Comparison of ENCODE assay signal across 14 cellular contexts in the genomic region with DNA sequence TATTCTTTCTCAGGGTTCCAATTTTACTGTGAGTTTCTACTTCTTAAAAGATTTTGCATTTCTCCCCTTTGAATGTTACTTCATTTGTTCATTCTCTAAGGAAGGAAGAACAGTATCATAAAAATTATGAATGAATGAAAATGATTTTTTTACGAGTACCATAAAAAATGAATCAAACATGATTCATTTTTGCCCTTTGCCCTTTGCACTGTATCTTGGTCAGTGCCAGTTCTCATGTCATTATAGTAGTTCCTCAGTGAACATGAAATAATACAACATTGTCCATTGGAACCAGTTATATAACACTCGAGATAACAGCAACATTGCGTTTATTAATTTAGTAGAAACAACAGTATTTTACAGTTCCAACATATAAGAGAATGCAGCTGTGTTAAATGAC. TPM values are rescaled to one million over a fixed set of nuclear protein-coding genes. Genes with fewer than 3 reads are reported as not detected.
DNase-seq lines count a peak whose midpoint lies in the region; ATAC-seq and TF ChIP-seq lines count a peak whose summit lies in the region.
"Had no signal": no experiment of that assay in that cellular context is flagged by ENCODE, and none has a peak within 500 bp of the region (broad histone marks: within the 10 kb centered on the region; RNA-seq: fewer than 3 reads in every experiment).

No MANE protein-coding gene starts in this region.

- H3K79me2 ChIP-seq in smooth muscle cell (ENCODE audit: low read depth) = peaks cover 98% of the 10 kb centered on the region

- DNase-seq in activated CD4-positive, alpha-beta T cell treated with anti-CD3 and anti-CD28 coated beads, Interleukin-2, amount 10 ng/mL, durations not matched to agents 24 days and 14 days = no peak
- no peak for DNase-seq in activated CD4-positive, alpha-beta T cell treated with anti-CD3 and anti-CD28 coated beads, Interleukin-2, amount 10 ng/mL, durations not matched to agents 7 days and 5 days
- DNase-seq in brain microvascular endothelial cell (no peak), left colon (no peak), smooth muscle cell (lab: John Stamatoyannopoulos, UW; ENCODE audit: unreplicated experiment) (no peak), NCI-H2107 treated with DMSO at 0.1 percent for 48 hours (lab: John Stamatoyannopoulos, UW; ENCODE audit: unreplicated experiment) (no peak)
- no peak for DNase-seq in stimulated activated CD4-positive, alpha-beta T cell treated with anti-CD3 and anti-CD28 coated beads, Interleukin-2, amount 100 ng/mL, for 48 hours
- DNase-seq: Caco-2; CD8-positive, alpha-beta T cell; H7; IMR-90 had no signal

- H3K27me3 ChIP-seq in brain microvascular endothelial cell (replicated peaks) (no peaks in the 10 kb centered on the region), smooth muscle cell (ENCODE audit: low read depth) (no peaks in the 10 kb centered on the region)

- no peak overlapping the region for H3K9ac ChIP-seq in smooth muscle cell (ENCODE audit: low read depth)

- no peaks in the 10 kb centered on the region for H3K36me3 ChIP-seq in brain microvascular endothelial cell (replicated peaks)
- peaks cover 7% of the 10 kb centered on the region for H3K36me3 ChIP-seq in smooth muscle cell (ENCODE audit: low read depth)

- peaks cover 20% of the 10 kb centered on the region for H3F3A ChIP-seq in smooth muscle cell (ENCODE audit: low read depth)

- no peak for TF ChIP-seq CTCF in brain microvascular endothelial cell (IDR thresholded peaks at IDR 0.05; ENCODE audit: low read depth, low read length, missing control alignments)
- no peak for TF ChIP-seq CTCF in smooth muscle cell (IDR thresholded peaks at IDR 0.05; ENCODE audit: borderline replicate concordance, insufficient read depth, poor library complexity, severe bottlenecking)

- H3K4me3 ChIP-seq in brain microvascular endothelial cell (ENCODE audit: low read depth, low read length) (no peak overlapping the region), smooth muscle cell (no peak overlapping the region)

- peaks cover 23% of the 10 kb centered on the region for H3K36me3 Mint-ChIP-seq in activated CD4-positive, alpha-beta T cell treated with anti-CD3 and anti-CD28 coated beads, Interleukin-2, amount 10 ng/mL, durations not matched to agents 24 days and 14 days (ENCODE audit: low read depth)
- no peaks in the 10 kb centered on the region for H3K36me3 Mint-ChIP-seq in activated CD4-positive, alpha-beta T cell treated with anti-CD3 and anti-CD28 coated beads, Interleukin-2, amount 10 ng/mL, durations not matched to agents 7 days and 5 days (ENCODE audit: low read depth)

- peak overlapping the region; percentile 12 for H3K27ac ChIP-seq in brain microvascular endothelial cell
- H3K27ac ChIP-seq in smooth muscle cell (ENCODE audit: low read depth) = peak overlapping the region; percentile 37
- H3K27ac ChIP-seq: 22Rv1 had no signal

- intact Hi-C loops in activated CD4-positive, alpha-beta T cell treated with anti-CD3 and anti-CD28 coated beads, Interleukin-2, amount 10 ng/mL, durations not matched to agents 24 days and 14 days (cut with micrococcal nuclease) = loop anchor here (10.0 kb wide), 1 partner anchor 939 kb away; no protein-coding TSS in a partner anchor
- intact Hi-C loops in left colon (cut with DNase I, micrococcal nuclease) = no loop called here

- no peak overlapping the region for H3K4me2 ChIP-seq in smooth muscle cell

- CTCF ChIA-PET in activated CD4-positive, alpha-beta T cell treated with anti-CD3 and anti-CD28 coated beads, Interleukin-2, amount 10 ng/mL, durations not matched to agents 7 days and 5 days (lab: Charles Lee) = no interaction called here

- H3K27me3 Mint-ChIP-seq in activated CD4-positive, alpha-beta T cell treated with anti-CD3 and anti-CD28 coated beads, Interleukin-2, amount 10 ng/mL, durations not matched to agents 24 days and 14 days = no peaks in the 10 kb centered on the region
- H3K27me3 Mint-ChIP-seq in activated CD4-positive, alpha-beta T cell treated with anti-CD3 and anti-CD28 coated beads, Interleukin-2, amount 10 ng/mL, durations not matched to agents 7 days and 5 days = no peaks in the 10 kb centered on the region

- H2AFZ ChIP-seq in smooth muscle cell (ENCODE audit: low read depth) = no peak overlapping the region

- ATAC-seq in left colon = peak; percentile 95
- no peak for ATAC-seq in HG03025 (IDR thresholded peaks at IDR 0.05; ENCODE audit: low FRiP score, unreplicated experiment)
- ATAC-seq: CD8-positive, alpha-beta T cell had no signal

- H3K9me3 Mint-ChIP-seq in activated CD4-positive, alpha-beta T cell treated with anti-CD3 and anti-CD28 coated beads, Interleukin-2, amount 10 ng/mL, durations not matched to agents 24 days and 14 days = no peaks in the 10 kb centered on the region
- H3K9me3 Mint-ChIP-seq in activated CD4-positive, alpha-beta T cell treated with anti-CD3 and anti-CD28 coated beads, Interleukin-2, amount 10 ng/mL, durations not matched to agents 7 days and 5 days = no peaks in the 10 kb centered on the region
- H3K9me3 Mint-ChIP-seq: CD14-positive monocyte; CD8-positive, alpha-beta T cell had no signal

- no peaks in the 10 kb centered on the region for H3K4me1 ChIP-seq in smooth muscle cell (ENCODE audit: low read depth)
- H3K4me1 ChIP-seq: Caco-2 had no signal

- H3K4me1 Mint-ChIP-seq in activated CD4-positive, alpha-beta T cell treated with anti-CD3 and anti-CD28 coated beads, Interleukin-2, amount 10 ng/mL, durations not matched to agents 24 days and 14 days = peaks cover 4% of the 10 kb centered on the region
- peaks cover 2% of the 10 kb centered on the region for H3K4me1 Mint-ChIP-seq in activated CD4-positive, alpha-beta T cell treated with anti-CD3 and anti-CD28 coated beads, Interleukin-2, amount 10 ng/mL, durations not matched to agents 7 days and 5 days

- H3K27ac Mint-ChIP-seq in activated CD4-positive, alpha-beta T cell treated with anti-CD3 and anti-CD28 coated beads, Interleukin-2, amount 10 ng/mL, durations not matched to agents 24 days and 14 days = peak overlapping the region; percentile 13
- no peak overlapping the region for H3K27ac Mint-ChIP-seq in activated CD4-positive, alpha-beta T cell treated with anti-CD3 and anti-CD28 coated beads, Interleukin-2, amount 10 ng/mL, durations not matched to agents 7 days and 5 days
- H3K27ac Mint-ChIP-seq: CD8-positive, alpha-beta T cell had no signal

- 98% methylated on average over 3 of the region's 3 CpGs for WGBS in smooth muscle cell (ENCODE audit: low lambda C conversion rate)

- peaks cover 100% of the 10 kb centered on the region for H4K20me1 ChIP-seq in smooth muscle cell (ENCODE audit: low read depth)

- POLR2A ChIA-PET in activated CD4-positive, alpha-beta T cell treated with anti-CD3 and anti-CD28 coated beads, Interleukin-2, amount 10 ng/mL, durations not matched to agents 7 days and 5 days (lab: Charles Lee) = no interaction called here

- in situ Hi-C loops in brain microvascular endothelial cell (cut with HindIII; ENCODE audit: low pct_ligation_motif_present, low sequenced_read_pairs) = no loop called here

- H3K4me3 Mint-ChIP-seq in activated CD4-positive, alpha-beta T cell treated with anti-CD3 and anti-CD28 coated beads, Interleukin-2, amount 10 ng/mL, durations not matched to agents 24 days and 14 days = no peak overlapping the region
- H3K4me3 Mint-ChIP-seq in activated CD4-positive, alpha-beta T cell treated with anti-CD3 and anti-CD28 coated beads, Interleukin-2, amount 10 ng/mL, durations not matched to agents 7 days and 5 days = no peak overlapping the region
- H3K4me3 Mint-ChIP-seq: CD8-positive, alpha-beta T cell had no signal

- H3K9me3 ChIP-seq in smooth muscle cell (replicated peaks; ENCODE audit: low read depth) = no peaks in the 10 kb centered on the region
- H3K9me3 ChIP-seq: Caco-2 had no signal

RNA-seq across cellular contexts. Expression of gene FLT1, which starts 28.8 kb away (rescaled TPM):
- total RNA-seq in activated CD4-positive, alpha-beta T cell treated with anti-CD3 and anti-CD28 coated beads, Interleukin-2, amount 10 ng/mL, durations not matched to agents 24 days and 14 days = 46.3 and 46.7 TPM in 2 replicates
- total RNA-seq in activated CD4-positive, alpha-beta T cell treated with anti-CD3 and anti-CD28 coated beads, Interleukin-2, amount 10 ng/mL, durations not matched to agents 7 days and 5 days = under 1 TPM; 0.32 to 0.71 TPM
- total RNA-seq in left colon = 1 to 10 TPM; 5.7 to 5.8 TPM
- total RNA-seq in smooth muscle cell = 738 and 786 TPM in 2 replicates
- polyA plus RNA-seq in smooth muscle cell = 329 and 495 TPM in 2 replicates
- polyA plus RNA-seq: CD14-positive monocyte had no signal

Comparison
In these comparisons a context has a peak if more than half of its experiments do, and no peak if none do; other contexts are left out.
1. RNA of gene FLT1, which starts 28.8 kb away (total RNA-seq): 738 to 786 TPM in smooth muscle cell; 46.3 to 46.7 TPM in activated CD4-positive, alpha-beta T cell treated with anti-CD3 and anti-CD28 coated beads, Interleukin-2, amount 10 ng/mL, durations not matched to agents 24 days and 14 days, 5.7 to 5.8 TPM in left colon and 0.32 to 0.71 TPM in activated CD4-positive, alpha-beta T cell treated with anti-CD3 and anti-CD28 coated beads, Interleukin-2, amount 10 ng/mL, durations not matched to agents 7 days and 5 days; every median in the first group is over 10 times any median in the second.